29 cellular contexts compared by ENCODE assay signal in the genomic region with DNA sequence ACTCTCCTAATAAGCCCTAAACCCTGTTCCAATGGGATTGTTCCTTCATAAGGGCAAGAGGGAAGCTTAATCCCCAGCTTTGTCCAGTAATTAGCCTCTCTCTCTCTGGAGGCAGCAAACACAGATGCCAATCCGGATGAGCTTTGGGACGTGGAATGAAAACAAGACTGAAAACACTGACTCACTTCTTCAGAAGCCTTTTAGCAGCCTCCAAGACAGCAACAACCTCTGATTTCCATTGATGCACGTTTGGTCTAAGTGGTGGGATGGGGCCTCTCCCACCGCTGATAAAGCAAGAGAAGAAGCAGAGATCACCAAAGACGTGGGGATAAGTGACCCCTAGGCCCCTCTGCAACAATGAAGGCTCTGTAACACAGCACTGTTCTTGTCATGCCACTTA. TPM values are rescaled to one million over a fixed set of nuclear protein-coding genes. Genes with fewer than 3 reads are reported as not detected.
A peak's percentile ranks its signal among the peaks of the same experiment; 100 is the strongest.
DNase-seq lines count a peak whose midpoint lies in the region; ATAC-seq and TF ChIP-seq lines count a peak whose summit lies in the region.
"Had no signal": no experiment of that assay in that cellular context is flagged by ENCODE, and none has a peak within 500 bp of the region (broad histone marks: within the 10 kb centered on the region; RNA-seq: fewer than 3 reads in every experiment).

No MANE protein-coding gene starts in this region.

- H3K4me1 Mint-ChIP-seq in brain: peaks cover 33% of the 10 kb centered on the region
- H3K4me1 Mint-ChIP-seq in CD8-positive, alpha-beta T cell (ENCODE audit: low read depth): no peaks in the 10 kb centered on the region

- H4K91ac ChIP-seq in IMR-90 (ENCODE audit: insufficient read depth, low read depth, low read length) (no peak overlapping the region), mesenchymal stem cell (ENCODE audit: low read length) (no peak overlapping the region)

- H3K36me3 Mint-ChIP-seq in brain: no peaks in the 10 kb centered on the region
- no peaks in the 10 kb centered on the region for H3K36me3 Mint-ChIP-seq in CD8-positive, alpha-beta T cell
- H3K36me3 Mint-ChIP-seq: activated naive CD4-positive, alpha-beta T cell treated with anti-CD3 and anti-CD28 coated beads, Interleukin-2, amount 10 ng/mL, durations not matched to agents 7 days and 5 days; type B pancreatic cell had no signal

- H2BK5ac ChIP-seq in IMR-90 (ENCODE audit: low read depth, low read length, poor library complexity, severe bottlenecking) (no peak overlapping the region), mesenchymal stem cell (ENCODE audit: low read depth, low read length, poor library complexity, severe bottlenecking) (no peak overlapping the region)

- H2AFZ ChIP-seq in IMR-90 (replicated peaks; ENCODE audit: low read length, poor library complexity): no peak overlapping the region
- no peak overlapping the region for H2AFZ ChIP-seq in mesenchymal stem cell (ENCODE audit: low read depth, low read length)

- peaks cover 75% of the 10 kb centered on the region for H3K27me3 Mint-ChIP-seq in brain
- H3K27me3 Mint-ChIP-seq in CD8-positive, alpha-beta T cell (ENCODE audit: low read depth): peaks cover 30% of the 10 kb centered on the region

- no TSS peak for BruUV-seq in IMR-90 (replicated peaks; lab: Mats Ljungman, UMichigan)

- H2AK9ac ChIP-seq in IMR-90 (replicated peaks; ENCODE audit: low read depth, low read length, poor library complexity): no peak overlapping the region

- intact Hi-C loops in IMR-90 (cut with micrococcal nuclease): loop anchor here (10.0 kb wide), 2 partner anchors 94 to 184 kb away; no protein-coding TSS in a partner anchor
- intact Hi-C loops in CD8-positive, alpha-beta T cell (cut with DNase I, micrococcal nuclease): no loop called here

- H3K4ac ChIP-seq in IMR-90 (ENCODE audit: low read depth, low read length) (no peak overlapping the region), mesenchymal stem cell (ENCODE audit: low read depth in 1 of 2, low read length in 2 of 2) (no peak overlapping the region)

- no peak overlapping the region for H2BK15ac ChIP-seq in IMR-90 (ENCODE audit: low read depth, low read length)
- no peak overlapping the region for H2BK15ac ChIP-seq in mesenchymal stem cell (ENCODE audit: low read depth, poor library complexity, severe bottlenecking)

- H4K5ac ChIP-seq in IMR-90 (ENCODE audit: low read depth, low read length): no peak overlapping the region

- no peak overlapping the region for H2BK20ac ChIP-seq in IMR-90 (ENCODE audit: low read depth, low read length)

- H3K4me1 ChIP-seq in IMR-90 (ENCODE audit: control insufficient read depth, insufficient read depth, low read length): no peaks in the 10 kb centered on the region
- peaks cover 4% of the 10 kb centered on the region for H3K4me1 ChIP-seq in mesenchymal stem cell (ENCODE audit: control insufficient read depth, insufficient read depth, low read depth, low read length)
- H3K4me1 ChIP-seq in CD8-positive, alpha-beta T cell (ENCODE audit: insufficient read depth, low read length): no peaks in the 10 kb centered on the region
- H3K4me1 ChIP-seq: BLaER1 had no signal

- POLR2A ChIA-PET in IMR-90 (lab: Charles Lee; ENCODE audit: unreplicated experiment): interaction anchor here (0.6 kb wide), 1 partner anchor 1285 kb away, joined by 6 read pairs; no protein-coding TSS in a partner anchor
- POLR2A ChIA-PET in CD8-positive, alpha-beta T cell (lab: Charles Lee): no interaction called here

- CTCF ChIA-PET in IMR-90 (lab: Yijun Ruan, JAX): no interaction called here
- CTCF ChIA-PET in CD8-positive, alpha-beta T cell (lab: Charles Lee): no interaction called here

- peaks cover 0 to 5% (median 0%) of the 10 kb centered on the region in 5 experiments for H3K9me3 Mint-ChIP-seq in brain
- no peaks in the 10 kb centered on the region for H3K9me3 Mint-ChIP-seq in CD8-positive, alpha-beta T cell
- H3K9me3 Mint-ChIP-seq: activated naive CD4-positive, alpha-beta T cell treated with anti-CD3 and anti-CD28 coated beads, Interleukin-2, amount 10 ng/mL, durations not matched to agents 7 days and 5 days; type B pancreatic cell had no signal

- no peak overlapping the region for H4K8ac ChIP-seq in IMR-90 (ENCODE audit: low read depth in 2 of 2, low read length in 2 of 2)
- H4K8ac ChIP-seq in mesenchymal stem cell (ENCODE audit: low read length): no peak overlapping the region

- H3K18ac ChIP-seq in IMR-90 (ENCODE audit: low read depth, low read length) (no peak overlapping the region), mesenchymal stem cell (ENCODE audit: low read depth in 1 of 2, low read length in 2 of 2) (no peak overlapping the region)

- in situ Hi-C loops in IMR-90 (cut with MboI; ENCODE audit: low sequenced_read_pairs) (no loop called here), G401 (cut with HindIII; ENCODE audit: low sequenced_read_pairs) (no loop called here)

- H2BK12ac ChIP-seq in mesenchymal stem cell (ENCODE audit: low read length in 2 of 2): no peak overlapping the region

- no peaks in the 10 kb centered on the region for H3K9me1 ChIP-seq in IMR-90 (ENCODE audit: insufficient read depth, low read length)

- no peak overlapping the region for H3K56ac ChIP-seq in IMR-90 (ENCODE audit: extremely low read depth, insufficient read depth, low read length)

- TF ChIP-seq POLR2A in IMR-90 (IDR thresholded peaks at IDR 0.05; ENCODE audit: low read depth, low read length): no peak

- peaks cover 10% of the 10 kb centered on the region for H3K27me3 ChIP-seq in IMR-90 (ENCODE audit: control insufficient read depth, insufficient read depth, low read length)
- peaks cover 0 to 10% of the 10 kb centered on the region in 2 experiments for H3K27me3 ChIP-seq in mesenchymal stem cell (ENCODE audit: control insufficient read depth in 1 of 2, insufficient read depth in 1 of 2, low read length in 2 of 2)
- H3K27me3 ChIP-seq in CD8-positive, alpha-beta T cell (ENCODE audit: insufficient read depth, low read length): no peaks in the 10 kb centered on the region

- H3K9ac ChIP-seq in IMR-90 (ENCODE audit: low read depth, low read length) (no peak overlapping the region), mesenchymal stem cell (ENCODE audit: low read length) (no peak overlapping the region)
- H3K9ac ChIP-seq: BLaER1 had no signal

- no peak overlapping the region for H2BK120ac ChIP-seq in IMR-90 (ENCODE audit: low read depth, low read length)
- no peak overlapping the region for H2BK120ac ChIP-seq in mesenchymal stem cell (ENCODE audit: low read depth, low read length)

- TF ChIP-seq CTCF in IMR-90 (conservative IDR thresholded peaks at IDR 0.05; ENCODE audit: low read depth, low read length): no peak
- TF ChIP-seq CTCF in brain (conservative IDR thresholded peaks at IDR 0.05): no peak
- TF ChIP-seq CTCF in CD8-positive, alpha-beta T cell (IDR thresholded peaks at IDR 0.05): no peak

- no peak for TF ChIP-seq RAD21 in IMR-90 (IDR thresholded peaks at IDR 0.05; ENCODE audit: low read length)

- H3K4me2 ChIP-seq in IMR-90 (ENCODE audit: low read depth, low read length): no peak overlapping the region
- no peak overlapping the region for H3K4me2 ChIP-seq in mesenchymal stem cell (ENCODE audit: low read length, poor library complexity, severe bottlenecking)
- H3K4me2 ChIP-seq: BLaER1 had no signal

- dilution Hi-C loops in IMR-90 (cut with HindIII; ENCODE audit: low sequenced_read_pairs, unreplicated experiment): no loop called here

- H3K4me3 ChIP-seq in IMR-90 (ENCODE audit: insufficient read depth, low read depth, low read length) (no peak overlapping the region), mesenchymal stem cell (ENCODE audit: insufficient read depth in 1 of 2, low read depth in 1 of 2, low read length in 2 of 2) (no peak overlapping the region)
- H3K4me3 ChIP-seq in CD8-positive, alpha-beta T cell (ENCODE audit: low read depth, low read length): no peak overlapping the region
- H3K4me3 ChIP-seq: BLaER1, dorsolateral prefrontal cortex, gastroesophageal sphincter, stomach had no signal

- peak; percentile 31 for ATAC-seq in IMR-90 (ENCODE audit: low read depth)
- ATAC-seq in HG03442 (IDR thresholded peaks at IDR 0.05; ENCODE audit: unreplicated experiment): no peak
- no peak for ATAC-seq in CD8-positive, alpha-beta T cell
- ATAC-seq: gastroesophageal sphincter, right cardiac atrium had no signal

- no peak overlapping the region for H3K14ac ChIP-seq in IMR-90 (replicated peaks; ENCODE audit: low read depth, low read length)
- no peak overlapping the region for H3K14ac ChIP-seq in mesenchymal stem cell (ENCODE audit: low read length in 2 of 2)

- no peak overlapping the region for H3K27ac ChIP-seq in IMR-90 (ENCODE audit: insufficient read depth, low read length)
- H3K27ac ChIP-seq in mesenchymal stem cell (ENCODE audit: low read length, poor library complexity, severe bottlenecking): no peak overlapping the region
- H3K27ac ChIP-seq in CD8-positive, alpha-beta T cell (ENCODE audit: low read depth, low read length): no peak overlapping the region
- H3K27ac ChIP-seq: BLaER1, dorsolateral prefrontal cortex, stomach had no signal

- peak overlapping the region in 3 of 5 experiments; percentile 3 to 23 (median 13) for H3K4me3 Mint-ChIP-seq in brain
- H3K4me3 Mint-ChIP-seq in CD8-positive, alpha-beta T cell: no peak overlapping the region
- H3K4me3 Mint-ChIP-seq: activated naive CD4-positive, alpha-beta T cell treated with anti-CD3 and anti-CD28 coated beads, Interleukin-2, amount 10 ng/mL, durations not matched to agents 7 days and 5 days; type B pancreatic cell had no signal

- no CpG with 5 or more reads among the region's 5 CpGs for WGBS in IMR-90 (ENCODE audit: extremely low coverage in 2 of 2, insufficient read length in 1 of 2), 2 experiments
- 66% methylated on average over 5 of the region's 5 CpGs for WGBS in mesenchymal stem cell

- DNase-seq in AG08396 (ENCODE audit: low spot score): peak; percentile 41
- peak; percentile 20 for DNase-seq in IMR-90
- DNase-seq in mesenchymal stem cell: no peak
- no peak for DNase-seq in DMS53 (lab: John Stamatoyannopoulos, UW)
- no peak for DNase-seq in G401 (ENCODE audit: low spot score)
- DNase-seq in CD8-positive, alpha-beta T cell: no peak
- DNase-seq: activated CD4-positive, alpha-beta T cell treated with anti-CD3 and anti-CD28 coated beads for 48 hours; activated naive CD4-positive, alpha-beta T cell treated with anti-CD3 and anti-CD28 coated beads, Interleukin-2, amount 10 ng/mL, durations not matched to agents 7 days and 5 days; anterior cingulate cortex; dorsolateral prefrontal cortex; GF-D8; Kasumi-1; mammary epithelial cell; NCI-H1048; NCI-H2081 treated with DMSO at 0.1 percent for 48 hours; NCI-H446 treated with DMSO at 0.1 percent for 48 hours; right cardiac atrium; stomach had no signal

- H3K36me3 ChIP-seq in IMR-90 (ENCODE audit: control insufficient read depth, insufficient read depth, low read length) (no peaks in the 10 kb centered on the region), mesenchymal stem cell (ENCODE audit: control insufficient read depth in 1 of 2, insufficient read depth in 2 of 2, low read depth in 1 of 2, low read length in 2 of 2) (no peaks in the 10 kb centered on the region)
- H3K36me3 ChIP-seq in CD8-positive, alpha-beta T cell (ENCODE audit: insufficient read depth, low read length): no peaks in the 10 kb centered on the region
- H3K36me3 ChIP-seq: BLaER1, gastroesophageal sphincter, stomach had no signal

- H3K27ac Mint-ChIP-seq in brain: peak overlapping the region in 3 of 5 experiments; percentile 23 to 52 (median 42)
- no peak overlapping the region for H3K27ac Mint-ChIP-seq in CD8-positive, alpha-beta T cell
- H3K27ac Mint-ChIP-seq: activated naive CD4-positive, alpha-beta T cell treated with anti-CD3 and anti-CD28 coated beads, Interleukin-2, amount 10 ng/mL, durations not matched to agents 7 days and 5 days; type B pancreatic cell had no signal

- H2AK5ac ChIP-seq in IMR-90 (ENCODE audit: low read depth, low read length) (no peak overlapping the region), mesenchymal stem cell (ENCODE audit: low read length, severe bottlenecking) (peak overlapping the region; percentile 4)

- H3K79me1 ChIP-seq in IMR-90 (ENCODE audit: low read depth in 1 of 2, low read length in 2 of 2) (no peaks in the 10 kb centered on the region), mesenchymal stem cell (replicated peaks; ENCODE audit: low read length, poor library complexity, severe bottlenecking) (no peaks in the 10 kb centered on the region)

- H3K9me3 ChIP-seq in IMR-90 (ENCODE audit: control insufficient read depth, insufficient read depth, low read length): no peaks in the 10 kb centered on the region
- H3K9me3 ChIP-seq in mesenchymal stem cell (ENCODE audit: control insufficient read depth, low read length): no peaks in the 10 kb centered on the region
- no peaks in the 10 kb centered on the region for H3K9me3 ChIP-seq in CD8-positive, alpha-beta T cell (ENCODE audit: low read length)
- H3K9me3 ChIP-seq: gastroesophageal sphincter, stomach had no signal

- H3K23ac ChIP-seq in IMR-90 (ENCODE audit: low read depth, low read length): no peak overlapping the region
- H3K23ac ChIP-seq in mesenchymal stem cell (ENCODE audit: low read length in 2 of 2): no peak overlapping the region

- no peaks in the 10 kb centered on the region for H4K20me1 ChIP-seq in IMR-90 (ENCODE audit: insufficient read depth, low read length)
- H4K20me1 ChIP-seq: BLaER1 had no signal

RNA-seq across cellular contexts. Expression of a gene that starts 5.8 kb away (rescaled TPM):
- 8.6 and 9.1 TPM in 2 replicates for total RNA-seq in IMR-90 (2012; rRNA removed)
- 9.3 and 9.5 TPM in 2 replicates for polyA plus RNA-seq in IMR-90 (2012; rRNA removed)
- 4.5 and 9.8 TPM in 2 replicates for polyA plus RNA-seq in IMR-90 (2012; cell fraction: cytosol; rRNA removed)
- polyA plus RNA-seq in IMR-90 (2012; cell fraction: nucleus; rRNA removed; ENCODE audit: low replicate concordance): 4.5 and 6.1 TPM in 2 replicates
- polyA plus RNA-seq in brain (ENCODE audit: insufficient read depth, low read depth, low replicate concordance): 1.6 TPM
- polyA plus RNA-seq in mesenchymal stem cell (2013, experiment 1 of 2): 8.0 TPM
- 7.6 TPM for polyA plus RNA-seq in mesenchymal stem cell (2013, experiment 2 of 2)
- total RNA-seq in G401 (2014; rRNA removed; shearing (Covaris generic)): 0.37 and 1.1 TPM in 2 replicates
- total RNA-seq in CD8-positive, alpha-beta T cell: not detected
- total RNA-seq: T-helper 1 cell treated with Interleukin-12 subunit alpha and Interleukin-12 subunit beta and Interleukin-4 antibody, amounts not matched to agents 30 ng/mL and 1 ng/mL, for 36 hours had no signal

RNA-seq across cellular contexts. Expression of a gene that starts 45.4 kb away (rescaled TPM):
- total RNA-seq in IMR-90 (2012; rRNA removed): not detected in 2 replicates
- not detected in 2 replicates for polyA plus RNA-seq in IMR-90 (2012; rRNA removed)
- not detected in 2 replicates for polyA plus RNA-seq in IMR-90 (2012; cell fraction: cytosol; rRNA removed)
- polyA plus RNA-seq in IMR-90 (2012; cell fraction: nucleus; rRNA removed; ENCODE audit: low replicate concordance): not detected in 2 replicates
- not detected for polyA plus RNA-seq in brain (ENCODE audit: insufficient read depth, low read depth, low replicate concordance)
- not detected for polyA plus RNA-seq in mesenchymal stem cell (2013, experiment 1 of 2)
- polyA plus RNA-seq in mesenchymal stem cell (2013, experiment 2 of 2): not detected
- not detected in 2 replicates for total RNA-seq in G401 (2014; rRNA removed; shearing (Covaris generic))
- not detected for total RNA-seq in CD8-positive, alpha-beta T cell
- total RNA-seq: A172; dorsolateral prefrontal cortex; epithelial cell of proximal tubule; gastroesophageal sphincter; mammary epithelial cell; myocyte; osteocyte; right cardiac atrium; SK-MEL-5; stomach; T-helper 1 cell treated with Interleukin-12 subunit alpha and Interleukin-12 subunit beta and Interleukin-4 antibody, amounts not matched to agents 30 ng/mL and 1 ng/mL, for 36 hours had no signal
- polyA plus RNA-seq: mammary epithelial cell, right cardiac atrium had no signal

Comparison
In these comparisons a context has a peak if more than half of its experiments do, and no peak if none do; other contexts are left out.
1. DNase-seq: peak in AG08396 (single experiment) and IMR-90 (single experiment); none in mesenchymal stem cell (single experiment), DMS53 (single experiment), G401 (single experiment) and CD8-positive, alpha-beta T cell (0 of 7).